Comparison of ENCODE assay signal across 8 cellular contexts in genomic region chr2:121530210-121530562, GRCh38. TPM values are rescaled to one million over a fixed set of nuclear protein-coding genes. Genes with fewer than 3 reads are reported as not detected.
DNase-seq lines count a peak whose midpoint lies in the region; ATAC-seq and TF ChIP-seq lines count a peak whose summit lies in the region.

No MANE protein-coding gene starts in this region.

- H3K27ac Mint-ChIP-seq in activated T-helper 1 cell treated with anti-CD3 and anti-CD28 coated beads, Interleukin-12 subunit alpha, Interleukin-12 subunit beta, Interleukin-2, Interleukin-4 antibody, amounts not matched to agents 30 ng/mL and 10 ng/mL and 1 ng/mL, durations not matched to agents 14 hours and 24 hours and 36 hours = peak overlapping the region; percentile 97

- DNase-seq in activated gamma-delta T cell (lab: John Stamatoyannopoulos, UW) = peak; percentile 53
- no peak for DNase-seq in activated gamma-delta T cell treated with Interleukin-2 at 50 U/mL for 16 hours
- peak; percentile 74 for DNase-seq in HCEC 1CT
- peak; percentile 57 for DNase-seq in activated T-helper 1 cell treated with anti-CD3 and anti-CD28 coated beads, Interleukin-12 subunit alpha, Interleukin-12 subunit beta, Interleukin-2, Interleukin-4 antibody, amounts not matched to agents 30 ng/mL and 10 ng/mL and 1 ng/mL, durations not matched to agents 14 hours and 24 hours and 36 hours (ENCODE audit: low spot score)
- DNase-seq in Right ventricle myocardium inferior (ENCODE audit: missing footprints) = peak; percentile 79
- DNase-seq in NCI-H187 (lab: John Stamatoyannopoulos, UW) = no peak

- peak overlapping the region; percentile 96 for H3K4me3 Mint-ChIP-seq in activated T-helper 1 cell treated with anti-CD3 and anti-CD28 coated beads, Interleukin-12 subunit alpha, Interleukin-12 subunit beta, Interleukin-2, Interleukin-4 antibody, amounts not matched to agents 30 ng/mL and 10 ng/mL and 1 ng/mL, durations not matched to agents 14 hours and 24 hours and 36 hours

- peak overlapping the region; percentile 97 for H3K27ac ChIP-seq in parathyroid adenoma

- no peaks in the 10 kb centered on the region for H3K27me3 Mint-ChIP-seq in activated T-helper 1 cell treated with anti-CD3 and anti-CD28 coated beads, Interleukin-12 subunit alpha, Interleukin-12 subunit beta, Interleukin-2, Interleukin-4 antibody, amounts not matched to agents 30 ng/mL and 10 ng/mL and 1 ng/mL, durations not matched to agents 14 hours and 24 hours and 36 hours (ENCODE audit: insufficient read depth)

- peak overlapping the region; percentile 87 for H3K4me3 ChIP-seq in Loucy (ENCODE audit: low read length, poor library complexity, severe bottlenecking)
- peak overlapping the region; percentile 71 for H3K4me3 ChIP-seq in parathyroid adenoma (ENCODE audit: low read depth, low read length)

- H2AFZ ChIP-seq in Loucy (ENCODE audit: low read length) (peak overlapping the region; percentile 88), parathyroid adenoma (peak overlapping the region; percentile 77)

- H3K4me2 ChIP-seq in Loucy (ENCODE audit: low read depth, low read length, poor library complexity, severe bottlenecking) (peak overlapping the region; percentile 87), parathyroid adenoma (ENCODE audit: low read length) (peak overlapping the region; percentile 76)

- H3K4me1 Mint-ChIP-seq in activated T-helper 1 cell treated with anti-CD3 and anti-CD28 coated beads, Interleukin-12 subunit alpha, Interleukin-12 subunit beta, Interleukin-2, Interleukin-4 antibody, amounts not matched to agents 30 ng/mL and 10 ng/mL and 1 ng/mL, durations not matched to agents 14 hours and 24 hours and 36 hours (ENCODE audit: low read depth) = peaks cover 64% of the 10 kb centered on the region

- no peaks in the 10 kb centered on the region for H3K27me3 ChIP-seq in Loucy (ENCODE audit: insufficient read depth, low read length, poor library complexity, severe bottlenecking)
- no peaks in the 10 kb centered on the region for H3K27me3 ChIP-seq in parathyroid adenoma (ENCODE audit: control insufficient read depth, insufficient read depth, low read length)

- ATAC-seq in Right ventricle myocardium inferior = peak; percentile 67

- H3K4me1 ChIP-seq in Loucy (ENCODE audit: insufficient read depth, low read length, poor library complexity, severe bottlenecking) = peaks cover 36% of the 10 kb centered on the region
- H3K4me1 ChIP-seq in parathyroid adenoma = peaks cover 10% of the 10 kb centered on the region

- H3K9me3 ChIP-seq in Loucy (ENCODE audit: insufficient read depth, low read depth, low read length) = no peaks in the 10 kb centered on the region
- no peaks in the 10 kb centered on the region for H3K9me3 ChIP-seq in parathyroid adenoma (ENCODE audit: control insufficient read depth, low read length)

- H3K9ac ChIP-seq in Loucy (ENCODE audit: low read depth, low read length, poor library complexity, severe bottlenecking) = peak overlapping the region; percentile 83
- no peak overlapping the region for H3K9ac ChIP-seq in parathyroid adenoma

- peaks cover 24% of the 10 kb centered on the region for H3K36me3 Mint-ChIP-seq in activated T-helper 1 cell treated with anti-CD3 and anti-CD28 coated beads, Interleukin-12 subunit alpha, Interleukin-12 subunit beta, Interleukin-2, Interleukin-4 antibody, amounts not matched to agents 30 ng/mL and 10 ng/mL and 1 ng/mL, durations not matched to agents 14 hours and 24 hours and 36 hours (ENCODE audit: low read depth)

- H3K9me3 Mint-ChIP-seq in activated T-helper 1 cell treated with anti-CD3 and anti-CD28 coated beads, Interleukin-12 subunit alpha, Interleukin-12 subunit beta, Interleukin-2, Interleukin-4 antibody, amounts not matched to agents 30 ng/mL and 10 ng/mL and 1 ng/mL, durations not matched to agents 14 hours and 24 hours and 36 hours = peaks cover 5% of the 10 kb centered on the region

- peaks cover 65% of the 10 kb centered on the region for H3K79me2 ChIP-seq in Loucy (ENCODE audit: insufficient read depth, low read length)
- H3K79me2 ChIP-seq in parathyroid adenoma = peaks cover 7% of the 10 kb centered on the region

- no peaks in the 10 kb centered on the region for H3K9me2 ChIP-seq in Loucy (replicated peaks; ENCODE audit: low read depth, low read length)

- TF ChIP-seq CTCF in Loucy (conservative IDR thresholded peaks at IDR 0.05; ENCODE audit: low read length) (no peak), parathyroid adenoma (IDR thresholded peaks at IDR 0.05) (no peak)

- H4K20me1 ChIP-seq in Loucy (ENCODE audit: insufficient read depth, low read length, poor library complexity, severe bottlenecking) = peaks cover 42% of the 10 kb centered on the region

- intact Hi-C loops in activated T-helper 1 cell treated with anti-CD3 and anti-CD28 coated beads, Interleukin-12 subunit alpha, Interleukin-12 subunit beta, Interleukin-2, Interleukin-4 antibody, amounts not matched to agents 30 ng/mL and 10 ng/mL and 1 ng/mL, durations not matched to agents 14 hours and 24 hours and 36 hours (cut with micrococcal nuclease) = loop anchor here (1.0 to 10.0 kb wide), 7 partner anchors 67 to 1855 kb away; partner anchors contain the start of genes CLASP1, NIFK, TMEM177 and TSN
- intact Hi-C loops in Right ventricle myocardium inferior (cut with DNase I) = loop anchor here (2.0 to 5.0 kb wide), 3 partner anchors 119 to 207 kb away; partner anchors contain the start of genes CLASP1 and NIFK

- H3K36me3 ChIP-seq in Loucy (ENCODE audit: insufficient read depth, low read length) (peaks cover 18% of the 10 kb centered on the region; the same call in 1 of the 2 replicates), parathyroid adenoma (ENCODE audit: control insufficient read depth, insufficient read depth, low read length) (no peaks in the 10 kb centered on the region)

- peaks cover 11% of the 10 kb centered on the region; the same call in 1 of the 2 replicates for H3F3A ChIP-seq in Loucy (ENCODE audit: low read depth)

RNA-seq across cellular contexts. Expression of gene RNU4ATAC, which starts 0.5 kb away (rescaled TPM):
- total RNA-seq in activated T-helper 1 cell treated with anti-CD3 and anti-CD28 coated beads, Interleukin-12 subunit alpha, Interleukin-12 subunit beta, Interleukin-2, Interleukin-4 antibody, amounts not matched to agents 30 ng/mL and 10 ng/mL and 1 ng/mL, durations not matched to agents 14 hours and 24 hours and 36 hours = not detected in 2 replicates
- total RNA-seq in Right ventricle myocardium inferior = 10.4 TPM

Comparison
In these comparisons a context has a peak if more than half of its experiments do, and no peak if none do; other contexts are left out.
1. DNase-seq: peak in activated gamma-delta T cell (single experiment), HCEC 1CT (single experiment), activated T-helper 1 cell treated with anti-CD3 and anti-CD28 coated beads, Interleukin-12 subunit alpha, Interleukin-12 subunit beta, Interleukin-2, Interleukin-4 antibody, amounts not matched to agents 30 ng/mL and 10 ng/mL and 1 ng/mL, durations not matched to agents 14 hours and 24 hours and 36 hours (single experiment) and Right ventricle myocardium inferior (single experiment); none in activated gamma-delta T cell treated with Interleukin-2 at 50 U/mL for 16 hours (single experiment) and NCI-H187 (0 of 2).
2. RNA of gene RNU4ATAC, which starts 0.5 kb away (total RNA-seq): 10.4 TPM in Right ventricle myocardium inferior (single experiment); not detected in activated T-helper 1 cell treated with anti-CD3 and anti-CD28 coated beads, Interleukin-12 subunit alpha, Interleukin-12 subunit beta, Interleukin-2, Interleukin-4 antibody, amounts not matched to agents 30 ng/mL and 10 ng/mL and 1 ng/mL, durations not matched to agents 14 hours and 24 hours and 36 hours; every median in the first group is over 10 times any median in the second.